In genomic region chr13:98503175-98504028, GRCh38 we compare ENCODE assay signal across 12 cellular contexts.
DNase-seq lines count a peak whose midpoint lies in the region; ATAC-seq, FAIRE-seq and TF ChIP-seq lines count a peak whose summit lies in the region.
"Had no signal": no experiment of that assay in that cellular context is flagged by ENCODE, and none has a peak within 500 bp of the region (broad histone marks: within the 10 kb centered on the region; RNA-seq: fewer than 3 reads in every experiment).

No MANE protein-coding gene starts in this region.

- WGBS in heart right ventricle, 2 donors, result 49% methylated on average over 10 of the region's 10 CpGs
- WGBS in pancreas, 2 donors, result 35 to 36% methylated on average over 10 of the region's 10 CpGs

- peaks cover 61% of the 10 kb centered on the region for H3K36me3 ChIP-seq in BLaER1
- H3K36me3 ChIP-seq in heart right ventricle, result peaks cover 0 to 18% (median 0%) of the 10 kb centered on the region in 9 donors
- no peaks in the 10 kb centered on the region for H3K36me3 ChIP-seq in pancreas

- intact Hi-C loops in heart right ventricle (cut with DNase I) (loop anchor here in 3 of 10 donors (10.0 kb wide), 2 partner anchors 61 to 71 kb away; partner anchors contain the start of gene STK24 (in 2 of the 3)), pancreas (cut with DNase I) (no loop called here)

- no peaks in the 10 kb centered on the region for H3K9me3 ChIP-seq in BLaER1
- no peaks in the 10 kb centered on the region for H3K9me3 ChIP-seq in heart right ventricle
- H3K9me3 ChIP-seq in pancreas, result no peaks in the 10 kb centered on the region

- H3K27ac Mint-ChIP-seq in WTC11, result peak overlapping the region; percentile 35; the same call in 1 of the 2 replicates

- H3K9ac ChIP-seq in BLaER1, result no peak overlapping the region

- POLR2A ChIA-PET in WTC11 (lab: Charles Lee), result interaction anchor here (0.6 to 0.8 kb wide), 2 partner anchors 19 to 63 kb away, joined by 3 read pairs; no protein-coding TSS in a partner anchor

- peaks cover 39% of the 10 kb centered on the region for H3K4me1 ChIP-seq in BLaER1
- H3K4me1 ChIP-seq in heart right ventricle, result peaks cover 36 to 77% (median 71%) of the 10 kb centered on the region in 9 donors
- H3K4me1 ChIP-seq in pancreas, result peaks cover 19 to 48% (median 33%) of the 10 kb centered on the region in 3 donors

- peaks cover 13% of the 10 kb centered on the region for H3K36me3 Mint-ChIP-seq in WTC11

- no peak for DNase-seq in WTC11 (ENCODE audit: low spot score)
- DNase-seq in heart right ventricle, result no peak
- no peak for DNase-seq in pancreas
- no peak for DNase-seq in NCI-H1417 treated with DMSO at 0.1 percent for 48 hours (lab: John Stamatoyannopoulos, UW)
- no peak for DNase-seq in NK-92 (lab: John Stamatoyannopoulos, UW; ENCODE audit: unreplicated experiment)
- no peak for DNase-seq in putamen (ENCODE audit: low spot score)
- DNase-seq: activated CD4-positive, alpha-beta T cell treated with anti-CD3 and anti-CD28 coated beads, Interleukin-2, amount 50 U/mL, for 48 hours; COR-L47; NCI-H1930 had no signal

- ATAC-seq in WTC11 (no peak), heart right ventricle (peak; percentile 9 to 76 (median 52)), pancreas (peak in 3 of 4 donors; percentile 39 to 49 (median 46)), HG03095 (IDR thresholded peaks at IDR 0.05; ENCODE audit: unreplicated experiment) (no peak)

- H3K4me3 Mint-ChIP-seq in WTC11, result no peak overlapping the region

- H3K4me1 Mint-ChIP-seq in WTC11, result peaks cover 72% of the 10 kb centered on the region

- no peak overlapping the region for H3K27ac ChIP-seq in BLaER1
- H3K27ac ChIP-seq in heart right ventricle, result peak overlapping the region in 9 of 10 donors; percentile 59 to 74 (median 67)
- H3K27ac ChIP-seq in pancreas, result peak overlapping the region in 2 of 4 donors; percentile 15 to 31
- H3K27ac ChIP-seq: RWPE1 had no signal

- H4K20me1 ChIP-seq in BLaER1, result peaks cover 100% of the 10 kb centered on the region

- peak overlapping the region; percentile 34 for H3K4me2 ChIP-seq in BLaER1

- TF ChIP-seq CTCF in WTC11 (IDR thresholded peaks at IDR 0.05) (no peak), heart right ventricle (IDR thresholded peaks at IDR 0.05) (no peak), pancreas (IDR thresholded peaks at IDR 0.05) (no peak)

- H3K9me3 Mint-ChIP-seq in WTC11, result no peaks in the 10 kb centered on the region

- H3K27me3 ChIP-seq in BLaER1 (no peaks in the 10 kb centered on the region), heart right ventricle (no peaks in the 10 kb centered on the region), pancreas (no peaks in the 10 kb centered on the region)

- no peak overlapping the region for H3K4me3 ChIP-seq in BLaER1
- no peak overlapping the region for H3K4me3 ChIP-seq in heart right ventricle
- H3K4me3 ChIP-seq in pancreas, result no peak overlapping the region

- FAIRE-seq in pancreas (lab: Jason Lieb, UNC), result no peak

- no peaks in the 10 kb centered on the region for H3K27me3 Mint-ChIP-seq in WTC11 (ENCODE audit: low read depth)

- CTCF ChIA-PET in WTC11 (lab: Charles Lee), result interaction anchor here (0.7 to 1.3 kb wide), 3 partner anchors 94 to 170 kb away, joined by 3 read pairs; no protein-coding TSS in a partner anchor

TF ChIP-seq in WTC11, 78 proteins besides CTCF, POLR2A, EP300 and RAD21:
- no peak for TF ChIP-seq FOXK1 (CRISPR knock-in tag; IDR thresholded peaks at IDR 0.05)
- no peak for TF ChIP-seq ATF3 (CRISPR knock-in tag; conservative IDR thresholded peaks at IDR 0.05)
- TF ChIP-seq ZNF281 (CRISPR knock-in tag; IDR thresholded peaks at IDR 0.05), result no peak
- TF ChIP-seq ZNF425 (CRISPR knock-in tag; conservative IDR thresholded peaks at IDR 0.05), result no peak
- no peak for TF ChIP-seq GTF2I (CRISPR knock-in tag; conservative IDR thresholded peaks at IDR 0.05)
- no peak for TF ChIP-seq ATF6 (CRISPR knock-in tag; IDR thresholded peaks at IDR 0.05)
- TF ChIP-seq E2F4 (CRISPR knock-in tag; IDR thresholded peaks at IDR 0.05; ENCODE audit: borderline replicate concordance, low read depth), result no peak
TF ChIP-seq in WTC11: peak in this region for 0.

Comparison
In these comparisons a context has a peak if more than half of its experiments do, and no peak if none do; other contexts are left out.
1. ATAC-seq: peak in heart right ventricle (8 of 8) and pancreas (3 of 4); none in WTC11 (single experiment) and HG03095 (single experiment).